ENCODE assay signal across 8 cellular contexts in genomic region chr2:85436836-85437487, GRCh38. TPM values are rescaled to one million over a fixed set of nuclear protein-coding genes. Genes with fewer than 3 reads are reported as not detected.
DNase-seq lines count a peak whose midpoint lies in the region; ATAC-seq and TF ChIP-seq lines count a peak whose summit lies in the region.

No MANE protein-coding gene starts in this region.

- intact Hi-C loops in activated B cell treated with CpG ODN at 0.5 μM for 24 hours (cut with micrococcal nuclease): loop anchor here (1.0 kb wide), 3 partner anchors 19 to 101 kb away; partner anchors contain the start of genes ELMOD3, RETSAT and SH2D6

- no peak for TF ChIP-seq CTCF in activated B cell treated with CpG ODN at 0.5 μM for 24 hours (IDR thresholded peaks at IDR 0.05)

- no peaks in the 10 kb centered on the region for H3K9me3 Mint-ChIP-seq in activated B cell treated with CpG ODN at 0.5 μM for 24 hours

- H3K27ac Mint-ChIP-seq in activated B cell treated with CpG ODN at 0.5 μM for 24 hours: peak overlapping the region; percentile 87

- no peaks in the 10 kb centered on the region for H3K27me3 Mint-ChIP-seq in activated B cell treated with CpG ODN at 0.5 μM for 24 hours

- peak overlapping the region; percentile 47; the same call in 1 of the 2 replicates for H3K4me3 ChIP-seq in iPS-18c (ENCODE audit: insufficient read depth, low read depth, low read length)

- peaks cover 33% of the 10 kb centered on the region for H3K4me1 Mint-ChIP-seq in activated B cell treated with CpG ODN at 0.5 μM for 24 hours

- ATAC-seq in activated B cell treated with CpG ODN at 0.5 μM for 24 hours (ENCODE audit: low read depth) (no peak), HG02610 (IDR thresholded peaks at IDR 0.05; ENCODE audit: unreplicated experiment) (no peak)

- peak overlapping the region; percentile 80 for H3K4me3 Mint-ChIP-seq in activated B cell treated with CpG ODN at 0.5 μM for 24 hours

- no peaks in the 10 kb centered on the region for H3K36me3 Mint-ChIP-seq in activated B cell treated with CpG ODN at 0.5 μM for 24 hours (ENCODE audit: low read depth)

- H3K9me3 ChIP-seq in iPS-18c (ENCODE audit: control insufficient read depth, insufficient read depth, low read length): no peaks in the 10 kb centered on the region

- DNase-seq in NCI-H2227 (lab: John Stamatoyannopoulos, UW; ENCODE audit: unreplicated experiment) (peak; percentile 46), NCI-H2227 treated with DMSO at 0.1 percent for 48 hours (lab: John Stamatoyannopoulos, UW) (no peak), activated B cell treated with CpG ODN at 0.5 μM for 24 hours (no peak), superior temporal gyrus (ENCODE audit: extremely low spot score) (peak; percentile 63), cerebellar nuclear complex (lab: John Stamatoyannopoulos, UW) (no peak), epidermal melanocyte (ENCODE audit: insufficient read length, low spot score) (no peak)

- POLR2A ChIA-PET in activated B cell treated with CpG ODN at 0.5 μM for 24 hours (lab: Charles Lee): interaction anchor here (0.6 to 5.3 kb wide), 21 partner anchors 8 to 759 kb away, joined by 3 to 137 read pairs (median 5); partner anchors contain the start of genes ELMOD3, IMMT, MAT2A and RETSAT

- CTCF ChIA-PET in activated B cell treated with CpG ODN at 0.5 μM for 24 hours (lab: Charles Lee): interaction anchor here (0.8 to 4.1 kb wide), 3 partner anchors 102 to 200 kb away, joined by 3 to 25 read pairs (median 4); partner anchors contain the start of gene MAT2A

RNA-seq across cellular contexts. Expression of gene SH2D6, which starts 18.4 kb away (rescaled TPM):
- total RNA-seq in activated B cell treated with CpG ODN at 0.5 μM for 24 hours: 0.83 and 1.6 TPM in 2 replicates

RNA-seq across cellular contexts. Expression of gene CAPG, which starts 26.8 kb away (rescaled TPM):
- 208 and 213 TPM in 2 replicates for total RNA-seq in activated B cell treated with CpG ODN at 0.5 μM for 24 hours

Comparison
In these comparisons a context has a peak if more than half of its experiments do, and no peak if none do; other contexts are left out.
1. DNase-seq: peak in NCI-H2227 (single experiment) and superior temporal gyrus (single experiment); none in NCI-H2227 treated with DMSO at 0.1 percent for 48 hours (single experiment), activated B cell treated with CpG ODN at 0.5 μM for 24 hours (single experiment), cerebellar nuclear complex (0 of 2) and epidermal melanocyte (single experiment).